In the genomic region with DNA sequence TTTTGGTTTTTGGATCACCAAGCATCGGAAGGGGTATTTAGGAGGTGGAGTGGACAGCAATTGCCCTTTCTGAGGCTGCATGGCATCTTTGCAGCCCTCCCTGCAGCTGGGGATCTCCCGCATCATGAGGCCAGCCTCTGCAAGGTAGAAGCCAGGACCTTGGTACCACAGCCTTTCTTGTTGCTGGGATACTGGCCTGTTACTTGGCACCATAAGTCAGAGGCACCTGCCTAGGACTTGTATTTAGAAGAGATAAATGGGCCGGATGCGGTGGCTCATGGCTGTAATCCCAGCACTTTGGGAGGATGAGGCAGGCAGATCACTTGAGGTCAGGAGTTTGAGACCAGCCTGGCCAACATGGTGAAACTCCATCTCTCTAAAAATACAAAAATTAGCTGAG, we compare ENCODE assay signal across 5 cellular contexts. TPM values are rescaled to one million over a fixed set of nuclear protein-coding genes. Genes with fewer than 3 reads are reported as not detected.
"Had no signal": no experiment of that assay in that cellular context is flagged by ENCODE, and none has a peak within 500 bp of the region (broad histone marks: within the 10 kb centered on the region; RNA-seq: fewer than 3 reads in every experiment).

No MANE protein-coding gene starts in this region.

RNA-seq across cellular contexts. Expression of gene MUC13, which starts 23.4 kb away (rescaled TPM):
- total RNA-seq: IMR-90; OCI-LY7; Right ventricle myocardium superior; SJSA1; T-helper 1 cell treated with Interleukin-12 subunit alpha and Interleukin-12 subunit beta and Interleukin-4 antibody, amounts not matched to agents 30 ng/mL and 1 ng/mL, for 36 hours had no signal
- polyA plus RNA-seq: IMR-90 had no signal
